In the genomic region with DNA sequence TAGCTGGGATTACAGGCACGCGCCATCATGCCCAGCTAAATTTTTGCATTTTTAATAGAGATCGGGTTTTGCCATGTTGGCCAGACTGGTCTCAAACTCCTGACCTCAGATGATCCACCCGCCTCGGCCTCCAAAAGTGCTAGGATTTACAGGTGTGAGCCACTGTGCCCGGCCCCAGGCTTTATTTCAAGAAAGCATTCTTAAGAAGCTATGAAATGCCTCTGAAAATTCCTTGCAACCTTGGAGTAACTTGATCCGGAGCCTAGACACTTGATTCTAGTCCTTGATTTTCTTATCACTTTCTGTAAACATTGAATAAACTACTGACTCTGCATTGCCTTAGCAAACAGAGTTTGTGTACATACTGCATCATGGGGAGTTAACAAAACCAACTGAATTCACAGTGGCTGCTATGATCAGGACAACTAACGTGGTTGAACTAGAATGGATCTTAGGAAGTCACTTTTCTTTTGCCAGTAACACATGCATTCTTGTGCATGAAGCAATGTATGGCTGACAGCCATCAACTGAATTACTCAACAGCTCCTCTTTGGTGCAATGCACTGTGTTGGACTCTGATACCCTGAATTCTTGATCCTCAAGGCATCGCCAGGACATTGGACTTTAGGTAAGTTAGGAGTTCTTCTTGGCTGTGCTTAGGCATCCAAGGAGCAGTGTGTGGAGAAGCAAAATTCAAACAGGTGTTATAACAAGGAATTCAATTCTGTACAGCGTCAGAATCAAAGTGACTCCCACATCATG, we compare ENCODE assay signal across 1 cellular context.
TF ChIP-seq lines count a peak whose summit lies in the region.

No MANE protein-coding gene starts in this region.

TF ChIP-seq in HepG2, 621 proteins besides CTCF, POLR2A, EP300 and RAD21 (continued from another document and continues in another):
- TF ChIP-seq, protein P1, sequence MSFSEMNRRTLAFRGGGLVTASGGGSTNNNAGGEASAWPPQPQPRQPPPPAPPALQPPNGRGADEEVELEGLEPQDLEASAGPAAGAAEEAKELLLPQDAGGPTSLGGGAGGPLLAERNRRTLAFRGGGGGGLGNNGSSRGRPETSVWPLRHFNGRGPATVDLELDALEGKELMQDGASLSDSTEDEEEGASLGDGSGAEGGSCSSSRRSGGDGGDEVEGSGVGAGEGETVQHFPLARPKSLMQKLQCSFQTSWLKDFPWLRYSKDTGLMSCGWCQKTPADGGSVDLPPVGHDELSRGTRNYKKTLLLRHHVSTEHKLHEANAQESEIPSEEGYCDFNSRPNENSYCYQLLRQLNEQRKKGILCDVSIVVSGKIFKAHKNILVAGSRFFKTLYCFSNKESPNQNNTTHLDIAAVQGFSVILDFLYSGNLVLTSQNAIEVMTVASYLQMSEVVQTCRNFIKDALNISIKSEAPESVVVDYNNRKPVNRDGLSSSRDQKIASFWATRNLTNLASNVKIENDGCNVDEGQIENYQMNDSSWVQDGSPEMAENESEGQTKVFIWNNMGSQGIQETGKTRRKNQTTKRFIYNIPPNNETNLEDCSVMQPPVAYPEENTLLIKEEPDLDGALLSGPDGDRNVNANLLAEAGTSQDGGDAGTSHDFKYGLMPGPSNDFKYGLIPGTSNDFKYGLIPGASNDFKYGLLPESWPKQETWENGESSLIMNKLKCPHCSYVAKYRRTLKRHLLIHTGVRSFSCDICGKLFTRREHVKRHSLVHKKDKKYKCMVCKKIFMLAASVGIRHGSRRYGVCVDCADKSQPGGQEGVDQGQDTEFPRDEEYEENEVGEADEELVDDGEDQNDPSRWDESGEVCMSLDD (CRISPR knock-in tag; IDR thresholded peaks at IDR 0.05; ENCODE audit: borderline replicate concordance): no peak
- no peak for TF ChIP-seq PTBP1 (IDR thresholded peaks at IDR 0.05; ENCODE audit: low read depth, low read length, poor library complexity, severe bottlenecking)
- peak; percentile 59 for TF ChIP-seq ATF7 (IDR thresholded peaks at IDR 0.05)
- no peak; the same call in 1 of the 2 replicates for TF ChIP-seq ATF7 (CRISPR knock-in tag; IDR thresholded peaks at IDR 0.05)
- TF ChIP-seq KDM5A (IDR thresholded peaks at IDR 0.05; ENCODE audit: borderline replicate concordance, low read length): no peak
- no peak for TF ChIP-seq NFKB2 (CRISPR knock-in tag; IDR thresholded peaks at IDR 0.05; ENCODE audit: borderline replicate concordance)
- TF ChIP-seq ZNF781 (CRISPR knock-in tag; IDR thresholded peaks at IDR 0.05; ENCODE audit: borderline replicate concordance, not compliant biosample characterization): peak; percentile 79
- TF ChIP-seq ETV5 (CRISPR knock-in tag; IDR thresholded peaks at IDR 0.05; ENCODE audit: borderline replicate concordance): peak; percentile 81; the same call in 1 of the 2 replicates
- TF ChIP-seq ESRRA (CRISPR knock-in tag; IDR thresholded peaks at IDR 0.05; ENCODE audit: low read depth): peak; percentile 46; the same call in 1 of the 2 replicates
- TF ChIP-seq GTF3A (CRISPR knock-in tag; conservative IDR thresholded peaks at IDR 0.05): 0 out of 2 replicates have a peak, but pooled peaks have one; percentile 15
- TF ChIP-seq MEF2D (CRISPR knock-in tag; IDR thresholded peaks at IDR 0.05): peak; percentile 85
- no peak for TF ChIP-seq GTF2F1 (IDR thresholded peaks at IDR 0.05; ENCODE audit: low read length)
- peak; percentile 49; the same call in 1 of the 2 replicates for TF ChIP-seq ZNF552 (CRISPR knock-in tag; IDR thresholded peaks at IDR 0.05; ENCODE audit: borderline replicate concordance)
- no peak for TF ChIP-seq NPAS2 (CRISPR knock-in tag; IDR thresholded peaks at IDR 0.05; ENCODE audit: borderline replicate concordance)
- no peak for TF ChIP-seq YY1 (IDR thresholded peaks at IDR 0.05; ENCODE audit: insufficient read depth, insufficient replicate concordance, low read depth, low read length)
- TF ChIP-seq CCAR2 (optimal IDR thresholded peaks at IDR 0.05; ENCODE audit: low read depth, low read length): no peak
- TF ChIP-seq, protein P2, sequence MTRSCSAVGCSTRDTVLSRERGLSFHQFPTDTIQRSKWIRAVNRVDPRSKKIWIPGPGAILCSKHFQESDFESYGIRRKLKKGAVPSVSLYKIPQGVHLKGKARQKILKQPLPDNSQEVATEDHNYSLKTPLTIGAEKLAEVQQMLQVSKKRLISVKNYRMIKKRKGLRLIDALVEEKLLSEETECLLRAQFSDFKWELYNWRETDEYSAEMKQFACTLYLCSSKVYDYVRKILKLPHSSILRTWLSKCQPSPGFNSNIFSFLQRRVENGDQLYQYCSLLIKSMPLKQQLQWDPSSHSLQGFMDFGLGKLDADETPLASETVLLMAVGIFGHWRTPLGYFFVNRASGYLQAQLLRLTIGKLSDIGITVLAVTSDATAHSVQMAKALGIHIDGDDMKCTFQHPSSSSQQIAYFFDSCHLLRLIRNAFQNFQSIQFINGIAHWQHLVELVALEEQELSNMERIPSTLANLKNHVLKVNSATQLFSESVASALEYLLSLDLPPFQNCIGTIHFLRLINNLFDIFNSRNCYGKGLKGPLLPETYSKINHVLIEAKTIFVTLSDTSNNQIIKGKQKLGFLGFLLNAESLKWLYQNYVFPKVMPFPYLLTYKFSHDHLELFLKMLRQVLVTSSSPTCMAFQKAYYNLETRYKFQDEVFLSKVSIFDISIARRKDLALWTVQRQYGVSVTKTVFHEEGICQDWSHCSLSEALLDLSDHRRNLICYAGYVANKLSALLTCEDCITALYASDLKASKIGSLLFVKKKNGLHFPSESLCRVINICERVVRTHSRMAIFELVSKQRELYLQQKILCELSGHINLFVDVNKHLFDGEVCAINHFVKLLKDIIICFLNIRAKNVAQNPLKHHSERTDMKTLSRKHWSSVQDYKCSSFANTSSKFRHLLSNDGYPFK (CRISPR knock-in tag; IDR thresholded peaks at IDR 0.05; ENCODE audit: borderline replicate concordance): no peak
- no peak for TF ChIP-seq SOX6 (IDR thresholded peaks at IDR 0.05)
- peak; percentile 98 for TF ChIP-seq SOX6 (CRISPR knock-in tag; IDR thresholded peaks at IDR 0.05)
- TF ChIP-seq ZNF746 (CRISPR knock-in tag; IDR thresholded peaks at IDR 0.05): 0 out of 2 replicates have a peak, but pooled peaks have one; percentile 43
- no peak; the same call in 1 of the 2 replicates for TF ChIP-seq ZNF607 (CRISPR knock-in tag; IDR thresholded peaks at IDR 0.05; ENCODE audit: borderline replicate concordance)
- no peak for TF ChIP-seq ZNF232 (CRISPR knock-in tag; IDR thresholded peaks at IDR 0.05; ENCODE audit: borderline replicate concordance)
- TF ChIP-seq, protein P3, sequence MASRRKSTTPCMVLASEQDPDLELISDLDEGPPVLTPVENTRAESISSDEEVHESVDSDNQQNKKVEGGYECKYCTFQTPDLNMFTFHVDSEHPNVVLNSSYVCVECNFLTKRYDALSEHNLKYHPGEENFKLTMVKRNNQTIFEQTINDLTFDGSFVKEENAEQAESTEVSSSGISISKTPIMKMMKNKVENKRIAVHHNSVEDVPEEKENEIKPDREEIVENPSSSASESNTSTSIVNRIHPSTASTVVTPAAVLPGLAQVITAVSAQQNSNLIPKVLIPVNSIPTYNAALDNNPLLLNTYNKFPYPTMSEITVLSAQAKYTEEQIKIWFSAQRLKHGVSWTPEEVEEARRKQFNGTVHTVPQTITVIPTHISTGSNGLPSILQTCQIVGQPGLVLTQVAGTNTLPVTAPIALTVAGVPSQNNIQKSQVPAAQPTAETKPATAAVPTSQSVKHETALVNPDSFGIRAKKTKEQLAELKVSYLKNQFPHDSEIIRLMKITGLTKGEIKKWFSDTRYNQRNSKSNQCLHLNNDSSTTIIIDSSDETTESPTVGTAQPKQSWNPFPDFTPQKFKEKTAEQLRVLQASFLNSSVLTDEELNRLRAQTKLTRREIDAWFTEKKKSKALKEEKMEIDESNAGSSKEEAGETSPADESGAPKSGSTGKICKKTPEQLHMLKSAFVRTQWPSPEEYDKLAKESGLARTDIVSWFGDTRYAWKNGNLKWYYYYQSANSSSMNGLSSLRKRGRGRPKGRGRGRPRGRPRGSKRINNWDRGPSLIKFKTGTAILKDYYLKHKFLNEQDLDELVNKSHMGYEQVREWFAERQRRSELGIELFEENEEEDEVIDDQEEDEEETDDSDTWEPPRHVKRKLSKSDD (CRISPR knock-in tag; IDR thresholded peaks at IDR 0.05; ENCODE audit: low read depth): peak; percentile 92
- TF ChIP-seq, protein P4, sequence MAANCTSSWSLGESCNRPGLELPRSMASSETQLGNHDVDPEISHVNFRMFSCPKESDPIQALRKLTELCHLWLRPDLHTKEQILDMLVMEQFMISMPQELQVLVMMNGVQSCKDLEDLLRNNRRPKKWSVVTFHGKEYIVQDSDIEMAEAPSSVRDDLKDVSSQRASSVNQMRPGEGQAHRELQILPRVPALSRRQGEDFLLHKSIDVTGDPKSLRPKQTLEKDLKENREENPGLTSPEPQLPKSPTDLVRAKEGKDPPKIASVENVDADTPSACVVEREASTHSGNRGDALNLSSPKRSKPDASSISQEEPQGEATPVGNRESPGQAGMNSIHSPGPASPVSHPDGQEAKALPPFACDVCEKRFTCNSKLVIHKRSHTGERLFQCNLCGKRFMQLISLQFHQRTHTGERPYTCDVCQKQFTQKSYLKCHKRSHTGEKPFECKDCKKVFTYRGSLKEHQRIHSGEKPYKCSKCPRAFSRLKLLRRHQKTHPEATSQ (CRISPR knock-in tag; IDR thresholded peaks at IDR 0.05; ENCODE audit: borderline replicate concordance): peak; percentile 94; the same call in 1 of the 2 replicates
- TF ChIP-seq ZNF329 (CRISPR knock-in tag; IDR thresholded peaks at IDR 0.05; ENCODE audit: low read depth): no peak
- TF ChIP-seq, protein P5, sequence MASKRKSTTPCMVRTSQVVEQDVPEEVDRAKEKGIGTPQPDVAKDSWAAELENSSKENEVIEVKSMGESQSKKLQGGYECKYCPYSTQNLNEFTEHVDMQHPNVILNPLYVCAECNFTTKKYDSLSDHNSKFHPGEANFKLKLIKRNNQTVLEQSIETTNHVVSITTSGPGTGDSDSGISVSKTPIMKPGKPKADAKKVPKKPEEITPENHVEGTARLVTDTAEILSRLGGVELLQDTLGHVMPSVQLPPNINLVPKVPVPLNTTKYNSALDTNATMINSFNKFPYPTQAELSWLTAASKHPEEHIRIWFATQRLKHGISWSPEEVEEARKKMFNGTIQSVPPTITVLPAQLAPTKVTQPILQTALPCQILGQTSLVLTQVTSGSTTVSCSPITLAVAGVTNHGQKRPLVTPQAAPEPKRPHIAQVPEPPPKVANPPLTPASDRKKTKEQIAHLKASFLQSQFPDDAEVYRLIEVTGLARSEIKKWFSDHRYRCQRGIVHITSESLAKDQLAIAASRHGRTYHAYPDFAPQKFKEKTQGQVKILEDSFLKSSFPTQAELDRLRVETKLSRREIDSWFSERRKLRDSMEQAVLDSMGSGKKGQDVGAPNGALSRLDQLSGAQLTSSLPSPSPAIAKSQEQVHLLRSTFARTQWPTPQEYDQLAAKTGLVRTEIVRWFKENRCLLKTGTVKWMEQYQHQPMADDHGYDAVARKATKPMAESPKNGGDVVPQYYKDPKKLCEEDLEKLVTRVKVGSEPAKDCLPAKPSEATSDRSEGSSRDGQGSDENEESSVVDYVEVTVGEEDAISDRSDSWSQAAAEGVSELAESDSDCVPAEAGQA (IDR thresholded peaks at IDR 0.05; ENCODE audit: low read depth): 0 out of 2 replicates have a peak, but pooled peaks have one; percentile 45
- TF ChIP-seq, protein P5 (CRISPR knock-in tag; IDR thresholded peaks at IDR 0.05; ENCODE audit: borderline replicate concordance): no peak
- no peak for TF ChIP-seq NR3C1 (CRISPR knock-in tag; IDR thresholded peaks at IDR 0.05)
- TF ChIP-seq BHLHE40 (IDR thresholded peaks at IDR 0.05; ENCODE audit: low read length): 0 out of 2 replicates have a peak, but pooled peaks have one; percentile 22
- TF ChIP-seq, protein P6, sequence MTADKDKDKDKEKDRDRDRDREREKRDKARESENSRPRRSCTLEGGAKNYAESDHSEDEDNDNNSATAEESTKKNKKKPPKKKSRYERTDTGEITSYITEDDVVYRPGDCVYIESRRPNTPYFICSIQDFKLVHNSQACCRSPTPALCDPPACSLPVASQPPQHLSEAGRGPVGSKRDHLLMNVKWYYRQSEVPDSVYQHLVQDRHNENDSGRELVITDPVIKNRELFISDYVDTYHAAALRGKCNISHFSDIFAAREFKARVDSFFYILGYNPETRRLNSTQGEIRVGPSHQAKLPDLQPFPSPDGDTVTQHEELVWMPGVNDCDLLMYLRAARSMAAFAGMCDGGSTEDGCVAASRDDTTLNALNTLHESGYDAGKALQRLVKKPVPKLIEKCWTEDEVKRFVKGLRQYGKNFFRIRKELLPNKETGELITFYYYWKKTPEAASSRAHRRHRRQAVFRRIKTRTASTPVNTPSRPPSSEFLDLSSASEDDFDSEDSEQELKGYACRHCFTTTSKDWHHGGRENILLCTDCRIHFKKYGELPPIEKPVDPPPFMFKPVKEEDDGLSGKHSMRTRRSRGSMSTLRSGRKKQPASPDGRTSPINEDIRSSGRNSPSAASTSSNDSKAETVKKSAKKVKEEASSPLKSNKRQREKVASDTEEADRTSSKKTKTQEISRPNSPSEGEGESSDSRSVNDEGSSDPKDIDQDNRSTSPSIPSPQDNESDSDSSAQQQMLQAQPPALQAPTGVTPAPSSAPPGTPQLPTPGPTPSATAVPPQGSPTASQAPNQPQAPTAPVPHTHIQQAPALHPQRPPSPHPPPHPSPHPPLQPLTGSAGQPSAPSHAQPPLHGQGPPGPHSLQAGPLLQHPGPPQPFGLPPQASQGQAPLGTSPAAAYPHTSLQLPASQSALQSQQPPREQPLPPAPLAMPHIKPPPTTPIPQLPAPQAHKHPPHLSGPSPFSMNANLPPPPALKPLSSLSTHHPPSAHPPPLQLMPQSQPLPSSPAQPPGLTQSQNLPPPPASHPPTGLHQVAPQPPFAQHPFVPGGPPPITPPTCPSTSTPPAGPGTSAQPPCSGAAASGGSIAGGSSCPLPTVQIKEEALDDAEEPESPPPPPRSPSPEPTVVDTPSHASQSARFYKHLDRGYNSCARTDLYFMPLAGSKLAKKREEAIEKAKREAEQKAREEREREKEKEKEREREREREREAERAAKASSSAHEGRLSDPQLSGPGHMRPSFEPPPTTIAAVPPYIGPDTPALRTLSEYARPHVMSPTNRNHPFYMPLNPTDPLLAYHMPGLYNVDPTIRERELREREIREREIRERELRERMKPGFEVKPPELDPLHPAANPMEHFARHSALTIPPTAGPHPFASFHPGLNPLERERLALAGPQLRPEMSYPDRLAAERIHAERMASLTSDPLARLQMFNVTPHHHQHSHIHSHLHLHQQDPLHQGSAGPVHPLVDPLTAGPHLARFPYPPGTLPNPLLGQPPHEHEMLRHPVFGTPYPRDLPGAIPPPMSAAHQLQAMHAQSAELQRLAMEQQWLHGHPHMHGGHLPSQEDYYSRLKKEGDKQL (CRISPR knock-in tag; IDR thresholded peaks at IDR 0.05; ENCODE audit: low read depth): peak; percentile 94
- TF ChIP-seq ZNF674 (CRISPR knock-in tag; IDR thresholded peaks at IDR 0.05; ENCODE audit: low read depth): no peak
- TF ChIP-seq SIX1 (CRISPR knock-in tag; IDR thresholded peaks at IDR 0.05; ENCODE audit: borderline replicate concordance): peak; percentile 98
